ENCODE assay signal across 8 cellular contexts in the genomic region with DNA sequence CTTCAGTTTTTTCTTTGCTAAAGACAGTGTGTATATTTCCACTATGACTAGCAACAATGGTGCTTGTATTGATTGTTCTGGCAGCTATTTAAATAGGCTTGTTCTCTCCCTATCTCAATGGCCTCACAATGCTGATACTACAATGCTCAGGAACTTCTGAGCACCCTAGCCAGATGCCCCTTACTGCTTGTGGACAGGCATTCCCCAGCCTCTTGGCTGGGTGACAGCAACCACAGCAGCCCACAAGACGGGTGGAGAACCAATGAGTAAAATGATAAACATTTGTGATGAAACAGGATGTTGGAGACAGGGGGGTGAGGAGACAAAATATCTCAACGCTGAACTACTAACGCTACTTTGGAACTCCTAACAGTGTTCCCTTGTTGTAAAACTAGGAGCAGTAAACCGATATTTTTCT. TPM values are rescaled to one million over a fixed set of nuclear protein-coding genes. Genes with fewer than 3 reads are reported as not detected.
DNase-seq lines count a peak whose midpoint lies in the region; ATAC-seq and TF ChIP-seq lines count a peak whose summit lies in the region.

No MANE protein-coding gene starts in this region.

- no peaks in the 10 kb centered on the region for H3K36me3 ChIP-seq in thoracic aorta

- peak; percentile 60 for DNase-seq in DMS153 (lab: John Stamatoyannopoulos, UW)
- peak; percentile 29 for DNase-seq in KG1 (lab: John Stamatoyannopoulos, UW)
- no peak for DNase-seq in activated B cell treated with CpG ODN at 0.5 μM for 24 hours
- DNase-seq in choroid plexus epithelial cell (ENCODE audit: low read depth) = peak; percentile 99
- DNase-seq in midbrain (lab: John Stamatoyannopoulos, UW) = peak; percentile 29
- DNase-seq in thoracic aorta (ENCODE audit: low spot score) = no peak
- DNase-seq in NCI-H1436 (lab: John Stamatoyannopoulos, UW) = no peak

- no peak overlapping the region for H3K27ac ChIP-seq in thoracic aorta

- H3K4me3 Mint-ChIP-seq in activated B cell treated with CpG ODN at 0.5 μM for 24 hours = peak overlapping the region; percentile 60

- no peak overlapping the region for H3K4me3 ChIP-seq in choroid plexus epithelial cell (ENCODE audit: low read depth, low read length)
- H3K4me3 ChIP-seq in thoracic aorta = no peak overlapping the region

- intact Hi-C loops in activated B cell treated with CpG ODN at 0.5 μM for 24 hours (cut with micrococcal nuclease) = loop anchor here (2.0 kb wide), 1 partner anchor 16 kb away; no protein-coding TSS in a partner anchor

- CTCF ChIA-PET in activated B cell treated with CpG ODN at 0.5 μM for 24 hours (lab: Charles Lee) = no interaction called here

- peaks cover 43% of the 10 kb centered on the region for H3K4me1 Mint-ChIP-seq in activated B cell treated with CpG ODN at 0.5 μM for 24 hours

- TF ChIP-seq CTCF in activated B cell treated with CpG ODN at 0.5 μM for 24 hours (IDR thresholded peaks at IDR 0.05) (no peak), choroid plexus epithelial cell (conservative IDR thresholded peaks at IDR 0.05; ENCODE audit: low read depth, low read length) (no peak), thoracic aorta (IDR thresholded peaks at IDR 0.05) (no peak)

- POLR2A ChIA-PET in activated B cell treated with CpG ODN at 0.5 μM for 24 hours (lab: Charles Lee) = interaction anchor here (0.6 to 0.9 kb wide), 2 partner anchors 44 to 82 kb away, joined by 3 read pairs; no protein-coding TSS in a partner anchor

- no peaks in the 10 kb centered on the region for H3K9me3 ChIP-seq in thoracic aorta

- H3K4me1 ChIP-seq in thoracic aorta (ENCODE audit: control insufficient read depth in 1 of 2, low read depth in 2 of 2) = peaks cover 0 to 4% of the 10 kb centered on the region in 2 donors

- peaks cover 12% of the 10 kb centered on the region for H3K36me3 Mint-ChIP-seq in activated B cell treated with CpG ODN at 0.5 μM for 24 hours (ENCODE audit: low read depth)

- H3K27ac Mint-ChIP-seq in activated B cell treated with CpG ODN at 0.5 μM for 24 hours = peak overlapping the region; percentile 72

- no peaks in the 10 kb centered on the region for H3K9me3 Mint-ChIP-seq in activated B cell treated with CpG ODN at 0.5 μM for 24 hours

- H3K27me3 ChIP-seq in thoracic aorta (replicated peaks; ENCODE audit: insufficient read depth) = no peaks in the 10 kb centered on the region

- H3K27me3 Mint-ChIP-seq in activated B cell treated with CpG ODN at 0.5 μM for 24 hours = no peaks in the 10 kb centered on the region

- ATAC-seq in GM21786 (IDR thresholded peaks at IDR 0.05; ENCODE audit: unreplicated experiment) (peak; percentile 72), activated B cell treated with CpG ODN at 0.5 μM for 24 hours (ENCODE audit: low read depth) (peak; percentile 81), thoracic aorta (ENCODE audit: insufficient number of reproducible peaks, low FRiP score, low read depth) (peak; percentile 63)

RNA-seq across cellular contexts. Expression of a gene that starts 42.3 kb away (rescaled TPM):
- 22.2 and 25.4 TPM in 2 replicates for total RNA-seq in activated B cell treated with CpG ODN at 0.5 μM for 24 hours
- total RNA-seq in thoracic aorta = 10 to 100 TPM; 32.9 to 51.7 TPM

Comparison
In these comparisons a context has a peak if more than half of its experiments do, and no peak if none do; other contexts are left out.
1. DNase-seq: peak in DMS153 (single experiment), KG1 (single experiment), choroid plexus epithelial cell (single experiment) and midbrain (single experiment); none in activated B cell treated with CpG ODN at 0.5 μM for 24 hours (single experiment), thoracic aorta (single experiment) and NCI-H1436 (single experiment).
2. Peak in every context shown above with its lines, with median percentiles within 50 percentile points of each other: ATAC-seq.